Comparison of ENCODE assay signal across 1 cellular context in genomic region chr5:122219767-122220166, GRCh38.
TF ChIP-seq lines count a peak whose summit lies in the region.

No MANE protein-coding gene starts in this region.

TF ChIP-seq in H1, 55 proteins besides CTCF, POLR2A, EP300 and RAD21 (continued from another document):
- TF ChIP-seq SIX5 (IDR thresholded peaks at IDR 0.05; ENCODE audit: low read depth, low read length): no peak
